ENCODE assay signal across 8 cellular contexts in genomic region chr13:48334534-48335127, GRCh38. TPM values are rescaled to one million over a fixed set of nuclear protein-coding genes. Genes with fewer than 3 reads are reported as not detected.
DNase-seq lines count a peak whose midpoint lies in the region; ATAC-seq and TF ChIP-seq lines count a peak whose summit lies in the region.

No MANE protein-coding gene starts in this region.

- no peak overlapping the region for H3K27ac Mint-ChIP-seq in activated CD8-positive, alpha-beta memory T cell treated with anti-CD3 and anti-CD28 coated beads, Interleukin-2, amount 10 ng/mL, durations not matched to agents 7 days and 5 days

- H3K27ac ChIP-seq in lung (ENCODE audit: low read depth in 1 of 2, low read length in 1 of 2): no peak overlapping the region
- no peak overlapping the region for H3K27ac ChIP-seq in effector memory CD4-positive, alpha-beta T cell (ENCODE audit: insufficient read depth, low read length, poor library complexity, severe bottlenecking)

- no peak overlapping the region for H3K4me3 Mint-ChIP-seq in activated CD8-positive, alpha-beta memory T cell treated with anti-CD3 and anti-CD28 coated beads, Interleukin-2, amount 10 ng/mL, durations not matched to agents 7 days and 5 days

- H3K36me3 Mint-ChIP-seq in activated CD8-positive, alpha-beta memory T cell treated with anti-CD3 and anti-CD28 coated beads, Interleukin-2, amount 10 ng/mL, durations not matched to agents 7 days and 5 days: peaks cover 50% of the 10 kb centered on the region

- no peaks in the 10 kb centered on the region for H3K27me3 ChIP-seq in lung (ENCODE audit: control insufficient read depth, insufficient read depth)
- H3K27me3 ChIP-seq in effector memory CD4-positive, alpha-beta T cell (replicated peaks; ENCODE audit: control insufficient read depth, insufficient read depth, low read length, poor library complexity, severe bottlenecking): no peaks in the 10 kb centered on the region

- H3K9me3 Mint-ChIP-seq in activated CD8-positive, alpha-beta memory T cell treated with anti-CD3 and anti-CD28 coated beads, Interleukin-2, amount 10 ng/mL, durations not matched to agents 7 days and 5 days (ENCODE audit: low read depth): peaks cover 9% of the 10 kb centered on the region

- peaks cover 0 to 7% of the 10 kb centered on the region in 2 donors for H3K9me3 ChIP-seq in lung (ENCODE audit: control insufficient read depth in 2 of 2, insufficient read depth in 1 of 2, low read length in 1 of 2)
- H3K9me3 ChIP-seq in effector memory CD4-positive, alpha-beta T cell (ENCODE audit: control insufficient read depth, low read length): no peaks in the 10 kb centered on the region

- WGBS in lung, 2 donors: 72 to 74% methylated on average over 4 of the region's 4 CpGs

- peaks cover 21% of the 10 kb centered on the region for H3K4me1 Mint-ChIP-seq in activated CD8-positive, alpha-beta memory T cell treated with anti-CD3 and anti-CD28 coated beads, Interleukin-2, amount 10 ng/mL, durations not matched to agents 7 days and 5 days

- peak; percentile 56 for TF ChIP-seq CTCF in lung (IDR thresholded peaks at IDR 0.05; ENCODE audit: control extremely low read depth, extremely low read depth)

- no peaks in the 10 kb centered on the region for H3K4me1 ChIP-seq in lung (ENCODE audit: control insufficient read depth in 2 of 2, insufficient read depth in 2 of 2, low read length in 2 of 2)
- no peaks in the 10 kb centered on the region for H3K4me1 ChIP-seq in effector memory CD4-positive, alpha-beta T cell (ENCODE audit: control insufficient read depth, insufficient read depth, low read length, poor library complexity, severe bottlenecking)

- DNase-seq in activated CD8-positive, alpha-beta memory T cell treated with anti-CD3 and anti-CD28 coated beads, Interleukin-2, amount 10 ng/mL, durations not matched to agents 7 days and 5 days: no peak
- DNase-seq in activated CD8-positive, alpha-beta memory T cell treated with anti-CD3 and anti-CD28 coated beads, Interleukin-2, amount 50 U/mL, for 48 hours: no peak
- DNase-seq in NCI-H748 (lab: John Stamatoyannopoulos, UW; ENCODE audit: unreplicated experiment) (peak; percentile 40), cerebellar cortex (ENCODE audit: low spot score) (peak; percentile 62), lung (ENCODE audit: low spot score) (no peak), AG08396 (ENCODE audit: low spot score) (no peak)
- no peak for DNase-seq in effector memory CD4-positive, alpha-beta T cell

- CTCF ChIA-PET in activated CD8-positive, alpha-beta memory T cell treated with anti-CD3 and anti-CD28 coated beads, Interleukin-2, amount 10 ng/mL, durations not matched to agents 7 days and 5 days (lab: Charles Lee): interaction anchor here (0.9 to 5.7 kb wide), 21 partner anchors 10 to 435 kb away, joined by 3 to 110 read pairs (median 3); partner anchors contain the start of genes ITM2B and MED4

- ATAC-seq in activated CD8-positive, alpha-beta memory T cell treated with anti-CD3 and anti-CD28 coated beads, Interleukin-2, amount 10 ng/mL, durations not matched to agents 7 days and 5 days: peak; percentile 72
- ATAC-seq in lung (ENCODE audit: insufficient read depth, low FRiP score) (no peak), GM18909 (IDR thresholded peaks at IDR 0.05; ENCODE audit: poor library complexity, unreplicated experiment) (no peak)

- peaks cover 0 to 2% of the 10 kb centered on the region in 2 donors for H3K36me3 ChIP-seq in lung (ENCODE audit: control insufficient read depth in 2 of 2, insufficient read depth in 2 of 2, low read length in 2 of 2)
- no peaks in the 10 kb centered on the region for H3K36me3 ChIP-seq in effector memory CD4-positive, alpha-beta T cell (ENCODE audit: control insufficient read depth, insufficient read depth, low read length)

- no peak overlapping the region for H3K4me3 ChIP-seq in lung
- no peak overlapping the region for H3K4me3 ChIP-seq in effector memory CD4-positive, alpha-beta T cell (ENCODE audit: insufficient read depth, low read depth, low read length, poor library complexity, severe bottlenecking)

- H3K27me3 Mint-ChIP-seq in activated CD8-positive, alpha-beta memory T cell treated with anti-CD3 and anti-CD28 coated beads, Interleukin-2, amount 10 ng/mL, durations not matched to agents 7 days and 5 days: no peaks in the 10 kb centered on the region

RNA-seq across cellular contexts. Expression of gene RB1, which starts 31.1 kb away (rescaled TPM):
- total RNA-seq in activated CD8-positive, alpha-beta memory T cell treated with anti-CD3 and anti-CD28 coated beads, Interleukin-2, amount 10 ng/mL, durations not matched to agents 7 days and 5 days: 10 to 100 TPM; 49.2 to 55.7 TPM
- total RNA-seq in lung: 10 to 100 TPM; 31.5 to 69.9 TPM
- 10 to 100 TPM in 1 of 2 donors, 1 to 10 TPM in 1; 10.0 to 20.6 TPM for polyA plus RNA-seq in lung

Comparison
In these comparisons a context has a peak if more than half of its experiments do, and no peak if none do; other contexts are left out.
1. DNase-seq: peak in NCI-H748 (single experiment) and cerebellar cortex (single experiment); none in activated CD8-positive, alpha-beta memory T cell treated with anti-CD3 and anti-CD28 coated beads, Interleukin-2, amount 10 ng/mL, durations not matched to agents 7 days and 5 days (single experiment), activated CD8-positive, alpha-beta memory T cell treated with anti-CD3 and anti-CD28 coated beads, Interleukin-2, amount 50 U/mL, for 48 hours (single experiment), lung (single experiment), effector memory CD4-positive, alpha-beta T cell (0 of 3) and AG08396 (single experiment).